8 cellular contexts compared by ENCODE assay signal in genomic region chr3:119034256-119035013, GRCh38. TPM values are rescaled to one million over a fixed set of nuclear protein-coding genes. Genes with fewer than 3 reads are reported as not detected.
DNase-seq lines count a peak whose midpoint lies in the region; ATAC-seq and TF ChIP-seq lines count a peak whose summit lies in the region.

Gene IGSF11, minus strand, starts transcription at chr3:119034846. Its CDS starts 264 bp downstream, at chr3:119034582.

- peak within 1 kb of the TSS; percentile 47 for H3K9ac ChIP-seq in neural cell (ENCODE audit: low read length)

- TF ChIP-seq CTCF in OCI-LY7 (conservative IDR thresholded peaks at IDR 0.05; ENCODE audit: low read length) (no peak; the same call in 1 of the 2 replicates), fibroblast of pulmonary artery (IDR thresholded peaks at IDR 0.05; ENCODE audit: low read length, missing control alignments) (no peak), neural cell (IDR thresholded peaks at IDR 0.05; ENCODE audit: poor library complexity, severe bottlenecking) (peak; percentile 87)

- H2AFZ ChIP-seq in OCI-LY7 (ENCODE audit: low read length) (no peak within 1 kb of the TSS), neural cell (ENCODE audit: low read depth, low read length) (no peak within 1 kb of the TSS)

- H3K4me1 Mint-ChIP-seq in CD4-positive, alpha-beta memory T cell = peaks cover 0 to 11% (median 4%) of the 10 kb centered on the region in 4 donors
- H3K4me1 Mint-ChIP-seq in stimulated activated naive CD8-positive, alpha-beta T cell treated with anti-CD3 and anti-CD28 coated beads, Interleukin-15, amount 100 ng/mL, for 72 hours = peaks cover 13% of the 10 kb centered on the region

- intact Hi-C loops in CD4-positive, alpha-beta memory T cell (cut with micrococcal nuclease) = loop anchor here (1.0 to 5.0 kb wide), 4 partner anchors 64 to 207 kb away; no protein-coding TSS in a partner anchor
- intact Hi-C loops in OCI-LY7 (cut with micrococcal nuclease; ENCODE audit: unreplicated experiment) = loop anchor here (2.0 kb wide), 2 partner anchors 152 to 206 kb away; partner anchors contain the start of gene B4GALT4

- CTCF ChIA-PET in CD4-positive, alpha-beta memory T cell (lab: Charles Lee; ENCODE audit: partially characterized antibody) = interaction anchor here (0.6 to 7.8 kb wide), 31 partner anchors 9 to 748 kb away, joined by 3 to 439 read pairs (median 4); partner anchors contain the start of genes B4GALT4 and NR1I2
- CTCF ChIA-PET in OCI-LY7 (lab: Charles Lee; ENCODE audit: unreplicated experiment) = interaction anchor here (0.8 to 0.9 kb wide), 2 partner anchors 152 to 207 kb away, joined by 3 to 4 read pairs; no protein-coding TSS in a partner anchor

- no peak within 1 kb of the TSS for H3K27ac ChIP-seq in CD4-positive, alpha-beta memory T cell (ENCODE audit: low read depth, low read length)
- H3K27ac ChIP-seq in OCI-LY7 (ENCODE audit: low read depth, low read length, poor library complexity, severe bottlenecking) (no peak within 1 kb of the TSS), neural cell (ENCODE audit: low read length) (no peak within 1 kb of the TSS)

- no peaks in the 10 kb centered on the region for H3K79me2 ChIP-seq in OCI-LY7 (ENCODE audit: insufficient read depth, low read depth, low read length)
- H3K79me2 ChIP-seq in neural cell (replicated peaks; ENCODE audit: insufficient read depth, low read length) = no peaks in the 10 kb centered on the region

- H4K20me1 ChIP-seq in OCI-LY7 (ENCODE audit: insufficient read depth, low read length) = no peaks in the 10 kb centered on the region
- no peaks in the 10 kb centered on the region for H4K20me1 ChIP-seq in neural cell (ENCODE audit: insufficient read depth)

- peak within 1 kb of the TSS; percentile 81 to 93 (median 86) for H3K4me3 Mint-ChIP-seq in CD4-positive, alpha-beta memory T cell
- peak within 1 kb of the TSS; percentile 94 to 97 for H3K4me3 Mint-ChIP-seq in stimulated activated naive CD8-positive, alpha-beta T cell treated with anti-CD3 and anti-CD28 coated beads, Interleukin-15, amount 100 ng/mL, for 72 hours

- DNase-seq in CD4-positive, alpha-beta memory T cell = peak; percentile 47 to 68 (median 62)
- peak; percentile 26 for DNase-seq in OCI-LY7 (ENCODE audit: low spot score)
- peak; percentile 14 to 34 for DNase-seq in activated T-helper 1 cell treated with anti-CD3 and anti-CD28 coated beads, Interleukin-2, amount 50 U/mL, for 16 hours (ENCODE audit: low read depth in 1 of 2, low spot score in 1 of 2)
- peak; percentile 38 for DNase-seq in fibroblast of pulmonary artery (ENCODE audit: low read depth)
- DNase-seq in stimulated activated naive CD8-positive, alpha-beta T cell treated with anti-CD3 and anti-CD28 coated beads, Interleukin-15, amount 100 ng/mL, for 72 hours = peak; percentile 69 to 79

- H3K4me2 ChIP-seq in OCI-LY7 (ENCODE audit: low read length) (peak within 1 kb of the TSS; percentile 47; the same call in 1 of the 2 replicates), neural cell (ENCODE audit: low read length) (peak within 1 kb of the TSS; percentile 61)

- peak within 1 kb of the TSS in 1 of 7 donors; percentile 43 for H3K27ac Mint-ChIP-seq in CD4-positive, alpha-beta memory T cell
- peak within 1 kb of the TSS in 1 of 2 donors; percentile 24 for H3K27ac Mint-ChIP-seq in stimulated activated naive CD8-positive, alpha-beta T cell treated with anti-CD3 and anti-CD28 coated beads, Interleukin-15, amount 100 ng/mL, for 72 hours

- H3K36me3 Mint-ChIP-seq in CD4-positive, alpha-beta memory T cell = no peaks in the 10 kb centered on the region

- H3K4me3 ChIP-seq in CD4-positive, alpha-beta memory T cell (ENCODE audit: low read length in 2 of 2) = peak within 1 kb of the TSS in 1 of 2 donors; percentile 51
- H3K4me3 ChIP-seq in OCI-LY7 (ENCODE audit: low read depth, low read length, poor library complexity, severe bottlenecking) = peak within 1 kb of the TSS; percentile 29
- H3K4me3 ChIP-seq in fibroblast of pulmonary artery (replicated peaks; ENCODE audit: low read depth, low read length) = peak within 1 kb of the TSS; percentile 48
- H3K4me3 ChIP-seq in neural cell (ENCODE audit: low read length) = peak within 1 kb of the TSS; percentile 86

- H3K27me3 ChIP-seq in CD4-positive, alpha-beta memory T cell (ENCODE audit: insufficient read depth, low read length) = peaks cover 15% of the 10 kb centered on the region
- peaks cover 25% of the 10 kb centered on the region for H3K27me3 ChIP-seq in neural cell (ENCODE audit: insufficient read depth, low read depth, low read length)

- H3K9me2 ChIP-seq in OCI-LY7 (ENCODE audit: insufficient read depth, low read length) (no peaks in the 10 kb centered on the region), neural cell (ENCODE audit: insufficient read depth, low read length) (no peaks in the 10 kb centered on the region)

- H3F3A ChIP-seq in neural cell (ENCODE audit: insufficient read depth, low read length, poor library complexity, severe bottlenecking) = no peaks in the 10 kb centered on the region

- BruUV-seq in OCI-LY7 (replicated peaks; lab: Mats Ljungman, UMichigan) = no TSS peak

- H3K4me1 ChIP-seq in CD4-positive, alpha-beta memory T cell (ENCODE audit: insufficient read depth, low read length) = peaks cover 4% of the 10 kb centered on the region
- H3K4me1 ChIP-seq in OCI-LY7 (ENCODE audit: insufficient read depth, low read length, poor library complexity, severe bottlenecking) = no peaks in the 10 kb centered on the region

- POLR2A ChIA-PET in CD4-positive, alpha-beta memory T cell (lab: Charles Lee; ENCODE audit: partially characterized antibody) = interaction anchor here (1.1 to 2.4 kb wide), 3 partner anchors 79 to 152 kb away, joined by 3 to 9 read pairs (median 3); no protein-coding TSS in a partner anchor
- POLR2A ChIA-PET in OCI-LY7 (lab: Charles Lee) = interaction anchor here (0.7 to 1.1 kb wide), 3 partner anchors 8 to 10 kb away, joined by 3 to 4 read pairs (median 3); no protein-coding TSS in a partner anchor

- ATAC-seq in GM19397 (IDR thresholded peaks at IDR 0.05; ENCODE audit: unreplicated experiment) = peak; percentile 98
- ATAC-seq in HG03521 (IDR thresholded peaks at IDR 0.05; ENCODE audit: unreplicated experiment) = peak; percentile 96
- peak; percentile 93 for ATAC-seq in stimulated activated naive CD8-positive, alpha-beta T cell treated with anti-CD3 and anti-CD28 coated beads, Interleukin-15, amount 100 ng/mL, for 72 hours

- TF ChIP-seq RAD21 in neural cell (conservative IDR thresholded peaks at IDR 0.05) = peak; percentile 73

- H3K9me3 ChIP-seq in CD4-positive, alpha-beta memory T cell (ENCODE audit: control insufficient read depth in 1 of 2, low read length in 2 of 2) = no peaks in the 10 kb centered on the region
- no peaks in the 10 kb centered on the region for H3K9me3 ChIP-seq in OCI-LY7 (ENCODE audit: low read length)
- no peaks in the 10 kb centered on the region for H3K9me3 ChIP-seq in neural cell (ENCODE audit: low read length)

- no peaks in the 10 kb centered on the region for H3K36me3 ChIP-seq in CD4-positive, alpha-beta memory T cell (ENCODE audit: insufficient read depth, low read length)
- H3K36me3 ChIP-seq in OCI-LY7 (ENCODE audit: insufficient read depth, low read length) (no peaks in the 10 kb centered on the region), neural cell (ENCODE audit: insufficient read depth, low read length) (no peaks in the 10 kb centered on the region)

- H3K9me3 Mint-ChIP-seq in CD4-positive, alpha-beta memory T cell = no peaks in the 10 kb centered on the region
- no peaks in the 10 kb centered on the region for H3K9me3 Mint-ChIP-seq in stimulated activated naive CD8-positive, alpha-beta T cell treated with anti-CD3 and anti-CD28 coated beads, Interleukin-15, amount 100 ng/mL, for 72 hours

- peaks cover 19 to 36% of the 10 kb centered on the region in 2 donors for H3K27me3 Mint-ChIP-seq in CD4-positive, alpha-beta memory T cell
- peaks cover 55% of the 10 kb centered on the region for H3K27me3 Mint-ChIP-seq in stimulated activated naive CD8-positive, alpha-beta T cell treated with anti-CD3 and anti-CD28 coated beads, Interleukin-15, amount 100 ng/mL, for 72 hours

- peak; percentile 33 for TF ChIP-seq EP300 in neural cell (conservative IDR thresholded peaks at IDR 0.05; ENCODE audit: poor library complexity, severe bottlenecking)

TF ChIP-seq in neural cell, 6 proteins besides CTCF, POLR2A, EP300 and RAD21:
- TF ChIP-seq MXI1 (conservative IDR thresholded peaks at IDR 0.05; ENCODE audit: poor library complexity, severe bottlenecking) (peak; percentile 82), SMC3 (conservative IDR thresholded peaks at IDR 0.05; ENCODE audit: poor library complexity) (peak; percentile 89), EZH2 (IDR thresholded peaks at IDR 0.05; ENCODE audit: borderline replicate concordance, insufficient read depth, low read length, poor library complexity, severe bottlenecking) (no peak), TAF1 (IDR thresholded peaks at IDR 0.05; ENCODE audit: low read depth) (no peak)

RNA-seq across cellular contexts. Expression of gene IGSF11, which starts in this region (rescaled TPM):
- under 1 TPM; 0.22 to 0.44 TPM for total RNA-seq in CD4-positive, alpha-beta memory T cell
- polyA plus RNA-seq in CD4-positive, alpha-beta memory T cell = not detected
- total RNA-seq in OCI-LY7 (2014; rRNA removed; shearing (Covaris generic)) = not detected in 2 replicates
- not detected in 2 replicates for total RNA-seq in OCI-LY7 (2022)
- polyA plus RNA-seq in neural cell = 1.2 and 1.3 TPM in 2 replicates
- polyA minus RNA-seq in neural cell = 3.9 and 5.7 TPM in 2 replicates

Comparison
In these comparisons a context has a peak if more than half of its experiments do, and no peak if none do; other contexts are left out.
1. Peak in DNase-seq in CD4-positive, alpha-beta memory T cell; RNA of the gene not detected or under 1 TPM.
2. Peak in DNase-seq, H3K4me3 ChIP-seq and H3K4me2 ChIP-seq in OCI-LY7; RNA of the gene not detected or under 1 TPM.
3. DNase-seq: peak in every context shown above with its lines; median percentile 74 in stimulated activated naive CD8-positive, alpha-beta T cell treated with anti-CD3 and anti-CD28 coated beads, Interleukin-15, amount 100 ng/mL, for 72 hours; 62 in CD4-positive, alpha-beta memory T cell; 38 in fibroblast of pulmonary artery; 26 in OCI-LY7; 24 in activated T-helper 1 cell treated with anti-CD3 and anti-CD28 coated beads, Interleukin-2, amount 50 U/mL, for 16 hours.